ENCODE assay signal across 10 cellular contexts in genomic region chr20:58634121-58634817, GRCh38. TPM values are rescaled to one million over a fixed set of nuclear protein-coding genes. Genes with fewer than 3 reads are reported as not detected.
DNase-seq lines count a peak whose midpoint lies in the region; ATAC-seq and TF ChIP-seq lines count a peak whose summit lies in the region.
"Had no signal": no experiment of that assay in that cellular context is flagged by ENCODE, and none has a peak within 500 bp of the region (broad histone marks: within the 10 kb centered on the region; RNA-seq: fewer than 3 reads in every experiment).

No MANE protein-coding gene starts in this region.

- no peak overlapping the region for H3K27ac Mint-ChIP-seq in endothelial cell (ENCODE audit: unreplicated experiment)

- no peaks in the 10 kb centered on the region for H3K36me3 ChIP-seq in left ventricle myocardium inferior

- intact Hi-C loops in left ventricle myocardium inferior (cut with micrococcal nuclease), result no loop called here

- no peak for TF ChIP-seq CTCF in endothelial cell (IDR thresholded peaks at IDR 0.05; ENCODE audit: unreplicated experiment)
- TF ChIP-seq CTCF in left ventricle myocardium inferior (IDR thresholded peaks at IDR 0.05; ENCODE audit: borderline replicate concordance), result no peak

- H3K27me3 Mint-ChIP-seq in endothelial cell (ENCODE audit: unreplicated experiment), result peaks cover 8% of the 10 kb centered on the region

- H3K9me3 Mint-ChIP-seq in endothelial cell (ENCODE audit: unreplicated experiment), result no peaks in the 10 kb centered on the region
- H3K9me3 Mint-ChIP-seq: central memory CD8-positive, alpha-beta T cell had no signal

- no peak overlapping the region for H3K27ac ChIP-seq in left ventricle myocardium inferior (replicated peaks)
- H3K27ac ChIP-seq: hepatocyte had no signal

- H3K4me1 Mint-ChIP-seq in endothelial cell (ENCODE audit: unreplicated experiment), result no peaks in the 10 kb centered on the region
- H3K4me1 Mint-ChIP-seq: central memory CD8-positive, alpha-beta T cell had no signal

- peak; percentile 46 for ATAC-seq in GM21619 (IDR thresholded peaks at IDR 0.05; ENCODE audit: unreplicated experiment)

- H3K4me1 ChIP-seq in left ventricle myocardium inferior, result peaks cover 4% of the 10 kb centered on the region

- H3K4me3 ChIP-seq in left ventricle myocardium inferior, result no peak overlapping the region
- H3K4me3 ChIP-seq: hepatocyte had no signal

- H3K4me3 Mint-ChIP-seq in endothelial cell (ENCODE audit: unreplicated experiment), result no peak overlapping the region
- H3K4me3 Mint-ChIP-seq: central memory CD8-positive, alpha-beta T cell had no signal

- peak; percentile 44 for DNase-seq in activated CD8-positive, alpha-beta memory T cell treated with anti-CD3 and anti-CD28 coated beads, Interleukin-2, amount 50 U/mL, for 4 hours
- peak; percentile 48 for DNase-seq in hepatic stellate cell (ENCODE audit: low spot score)
- peak; percentile 13 for DNase-seq in stimulated activated naive CD4-positive, alpha-beta T cell treated with Interleukin-2 at 50 U/mL for 16 hours (lab: John Stamatoyannopoulos, UW)
- DNase-seq in endothelial cell (ENCODE audit: low spot score), result no peak
- no peak for DNase-seq in cerebellar cortex (ENCODE audit: low spot score)
- DNase-seq in left ventricle myocardium inferior, result no peak
- DNase-seq: GDM1 had no signal

- peaks cover 39% of the 10 kb centered on the region for H3K27me3 ChIP-seq in left ventricle myocardium inferior (ENCODE audit: low read depth)
- H3K27me3 ChIP-seq: hepatocyte had no signal

- H3K9me3 ChIP-seq in left ventricle myocardium inferior (replicated peaks), result no peaks in the 10 kb centered on the region

- no peaks in the 10 kb centered on the region for H3K36me3 Mint-ChIP-seq in endothelial cell (ENCODE audit: low read depth, unreplicated experiment)

RNA-seq across cellular contexts. Expression of gene STX16, which starts 16.8 kb away (rescaled TPM):
- total RNA-seq in endothelial cell (ENCODE audit: unreplicated experiment) (77.9 TPM), left ventricle myocardium inferior (28.0 TPM)

RNA-seq across cellular contexts. Expression of gene NPEPL1, which starts 58.3 kb away (rescaled TPM):
- 37.6 TPM for total RNA-seq in endothelial cell (ENCODE audit: unreplicated experiment)
- total RNA-seq in left ventricle myocardium inferior, result 33.6 TPM

Comparison
In these comparisons a context has a peak if more than half of its experiments do, and no peak if none do; other contexts are left out.
1. DNase-seq: peak in activated CD8-positive, alpha-beta memory T cell treated with anti-CD3 and anti-CD28 coated beads, Interleukin-2, amount 50 U/mL, for 4 hours (single experiment), hepatic stellate cell (single experiment) and stimulated activated naive CD4-positive, alpha-beta T cell treated with Interleukin-2 at 50 U/mL for 16 hours (single experiment); none in endothelial cell (single experiment), cerebellar cortex (single experiment) and left ventricle myocardium inferior (single experiment).